In the genomic region with DNA sequence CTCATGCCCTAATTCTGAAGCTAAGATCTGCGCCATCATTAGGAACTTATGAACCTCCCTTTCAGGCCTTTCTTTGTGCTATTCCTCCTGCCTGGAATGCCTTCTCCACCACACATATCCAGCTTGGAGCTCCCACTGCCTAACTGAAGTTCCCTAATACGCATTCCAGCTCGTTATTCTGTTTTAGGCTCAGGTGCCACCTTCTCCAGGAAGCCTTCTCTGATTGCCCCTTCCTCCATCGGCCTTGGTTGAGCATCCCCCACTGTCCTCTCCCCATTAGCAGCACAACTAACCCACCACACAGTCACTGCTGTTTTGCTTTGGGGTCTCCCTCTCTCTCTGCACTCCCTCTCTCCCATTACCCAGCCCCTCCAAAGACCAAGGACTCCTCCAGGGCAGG, we compare ENCODE assay signal across 20 cellular contexts. TPM values are rescaled to one million over a fixed set of nuclear protein-coding genes. Genes with fewer than 3 reads are reported as not detected.
DNase-seq lines count a peak whose midpoint lies in the region; TF ChIP-seq lines count a peak whose summit lies in the region.
"Had no signal": no experiment of that assay in that cellular context is flagged by ENCODE, and none has a peak within 500 bp of the region (broad histone marks: within the 10 kb centered on the region; RNA-seq: fewer than 3 reads in every experiment).

No MANE protein-coding gene starts in this region.

- H2BK120ac ChIP-seq in mesendoderm (ENCODE audit: low read depth, low read length) = no peak overlapping the region

- no peaks in the 10 kb centered on the region for H4K20me1 ChIP-seq in MM.1S (ENCODE audit: insufficient read depth, low read length)

- H3K27me3 Mint-ChIP-seq in mesothelial cell of epicardium (ENCODE audit: low read depth) (peaks cover 59% of the 10 kb centered on the region), chondrocyte (ENCODE audit: low read depth) (peaks cover 13% of the 10 kb centered on the region)

- H3K4me2 ChIP-seq in MM.1S (ENCODE audit: low read depth, low read length) (no peak overlapping the region), mesendoderm (ENCODE audit: low read length) (no peak overlapping the region)

- H3K23ac ChIP-seq in mesendoderm (ENCODE audit: low read length) = no peak overlapping the region

- H4K5ac ChIP-seq in mesendoderm (ENCODE audit: low read length) = no peak overlapping the region

- H3K56ac ChIP-seq in mesendoderm (ENCODE audit: low read length) = peak overlapping the region; percentile 95

- H2AFZ ChIP-seq in MM.1S (ENCODE audit: low read length) = no peak overlapping the region

- TF ChIP-seq CTCF in MM.1S (IDR thresholded peaks at IDR 0.05; ENCODE audit: low read length) (no peak), mesothelial cell of epicardium (IDR thresholded peaks at IDR 0.05; ENCODE audit: unreplicated experiment) (no peak), chondrocyte (IDR thresholded peaks at IDR 0.05) (no peak)

- H3K4me1 ChIP-seq in MM.1S (ENCODE audit: low read length) = peaks cover 70% of the 10 kb centered on the region
- H3K4me1 ChIP-seq in mesendoderm (ENCODE audit: control insufficient read depth, low read depth, low read length) = peaks cover 24% of the 10 kb centered on the region

- peak overlapping the region; percentile 100 for H2AK5ac ChIP-seq in mesendoderm (ENCODE audit: low read length)

- no peak overlapping the region for H4K8ac ChIP-seq in mesendoderm (ENCODE audit: low read depth, low read length)

- H3K9me3 ChIP-seq in MM.1S (replicated peaks; ENCODE audit: insufficient read depth, low read length) = no peaks in the 10 kb centered on the region
- H3K9me3 ChIP-seq: Peyer's patch had no signal

- H3K4me1 Mint-ChIP-seq in mesothelial cell of epicardium (peaks cover 11% of the 10 kb centered on the region), chondrocyte (ENCODE audit: low read depth) (peaks cover 37% of the 10 kb centered on the region)

- H3K27ac ChIP-seq in MM.1S (ENCODE audit: low read length) (peak overlapping the region; percentile 24; the same call in 1 of the 2 replicates), mesendoderm (ENCODE audit: low read depth, low read length) (no peak overlapping the region)
- H3K27ac ChIP-seq: Peyer's patch had no signal

- peak overlapping the region; percentile 0 for H3K18ac ChIP-seq in mesendoderm (ENCODE audit: low read length)

- no peak overlapping the region for H3K9ac ChIP-seq in MM.1S (ENCODE audit: low read length)
- H3K9ac ChIP-seq in mesendoderm (ENCODE audit: low read length) = peak overlapping the region; percentile 64

- no peaks in the 10 kb centered on the region for H3K9me3 Mint-ChIP-seq in mesothelial cell of epicardium
- no peaks in the 10 kb centered on the region for H3K9me3 Mint-ChIP-seq in chondrocyte (ENCODE audit: low read depth)
- H3K9me3 Mint-ChIP-seq: CD14-positive monocyte had no signal

- peak overlapping the region; percentile 57 for H3K4ac ChIP-seq in mesendoderm (ENCODE audit: low read depth, low read length)

- H3K79me1 ChIP-seq in mesendoderm (ENCODE audit: low read length) = no peaks in the 10 kb centered on the region

- no peak overlapping the region for H3K4me3 Mint-ChIP-seq in mesothelial cell of epicardium
- H3K4me3 Mint-ChIP-seq in chondrocyte (ENCODE audit: unreplicated experiment) = no peak overlapping the region
- H3K4me3 Mint-ChIP-seq: CD14-positive monocyte had no signal

- H3K27ac Mint-ChIP-seq in mesothelial cell of epicardium = no peak overlapping the region
- no peak overlapping the region for H3K27ac Mint-ChIP-seq in chondrocyte (ENCODE audit: unreplicated experiment)
- H3K27ac Mint-ChIP-seq: CD14-positive monocyte had no signal

- no peak overlapping the region for H2BK15ac ChIP-seq in mesendoderm (replicated peaks; ENCODE audit: low read depth)

- H3K27me3 ChIP-seq in H7 (ENCODE audit: control insufficient read depth, insufficient read depth, low read length) (peaks cover 10% of the 10 kb centered on the region; the same call in 1 of the 2 replicates), MM.1S (replicated peaks; ENCODE audit: insufficient read depth, low read length) (no peaks in the 10 kb centered on the region), mesendoderm (ENCODE audit: insufficient read depth, low read length, poor library complexity) (no peaks in the 10 kb centered on the region)
- H3K27me3 ChIP-seq: Peyer's patch had no signal

- DNase-seq in H7 (peak; percentile 14), MM.1S (no peak), mesendoderm (no peak), NCI-H2171 treated with DMSO at 0.1 percent for 48 hours (lab: John Stamatoyannopoulos, UW) (no peak), mesothelial cell of epicardium (ENCODE audit: low spot score in 2 of 2, unreplicated experiment in 2 of 2) (no peak), chondrocyte (ENCODE audit: low spot score) (no peak)
- DNase-seq in activated CD4-positive, alpha-beta T cell treated with anti-CD3 and anti-CD28 coated beads for 48 hours = no peak
- DNase-seq: AML-193, GDM1, KG1, MV-4-11, NCI-H1105 treated with DMSO at 0.1 percent for 48 hours, NCI-H2029 treated with DMSO at 0.1 percent for 48 hours, NCI-H345, NCI-H524 treated with DMSO at 0.1 percent for 48 hours, Peyer's patch had no signal

- H3K4me3 ChIP-seq in H7 (ENCODE audit: insufficient read depth, low read depth, low read length) (no peak overlapping the region), MM.1S (ENCODE audit: low read length) (no peak overlapping the region), mesendoderm (ENCODE audit: low read length) (no peak overlapping the region)
- H3K4me3 ChIP-seq: Peyer's patch had no signal

- H2BK5ac ChIP-seq in mesendoderm (ENCODE audit: low read length) = peak overlapping the region; percentile 100

- H3K36me3 Mint-ChIP-seq in mesothelial cell of epicardium = no peaks in the 10 kb centered on the region
- no peaks in the 10 kb centered on the region for H3K36me3 Mint-ChIP-seq in chondrocyte (ENCODE audit: low read depth)
- H3K36me3 Mint-ChIP-seq: CD14-positive monocyte had no signal

- H3K36me3 ChIP-seq in H7 (replicated peaks; ENCODE audit: control insufficient read depth, insufficient read depth, low read length) (no peaks in the 10 kb centered on the region), MM.1S (replicated peaks; ENCODE audit: insufficient read depth, low read length) (no peaks in the 10 kb centered on the region), mesendoderm (ENCODE audit: control insufficient read depth, insufficient read depth, low read length) (no peaks in the 10 kb centered on the region)
- H3K36me3 ChIP-seq: Peyer's patch had no signal

- H3F3A ChIP-seq in MM.1S (ENCODE audit: insufficient read depth, low read length) = peaks cover 44% of the 10 kb centered on the region

- peaks cover 24% of the 10 kb centered on the region; the same call in 1 of the 2 replicates for H3K79me2 ChIP-seq in MM.1S (ENCODE audit: low read length)
- H3K79me2 ChIP-seq in mesendoderm (ENCODE audit: control insufficient read depth, insufficient read depth, low read length) = no peaks in the 10 kb centered on the region

- no CpG with 5 or more reads among the region's 4 CpGs for WGBS in mesendoderm (ENCODE audit: extremely low coverage, insufficient coverage, low lambda C conversion rate)

- no peaks in the 10 kb centered on the region for H3K9me2 ChIP-seq in MM.1S (replicated peaks; ENCODE audit: insufficient read depth, low read length)

RNA-seq across cellular contexts. Expression of a gene that starts 5.2 kb away (rescaled TPM):
- total RNA-seq in H7 (2014; rRNA removed; shearing (Covaris generic)) = 1.9 and 3.1 TPM in 2 replicates
- polyA plus RNA-seq in mesendoderm (2013, experiment 1 of 2) = 7.3 TPM
- 7.5 TPM for polyA plus RNA-seq in mesendoderm (2013, experiment 2 of 2)
- total RNA-seq in mesothelial cell of epicardium = not detected in 3 replicates
- not detected in 3 replicates for total RNA-seq in chondrocyte
- total RNA-seq: H4, HepG2, Peyer's patch had no signal
- polyA plus RNA-seq: HepG2 had no signal

RNA-seq across cellular contexts. Expression of a gene that starts 9.1 kb away (rescaled TPM):
- 0.22 TPM in 1 of 2 replicates, not detected in the other for total RNA-seq in H7 (2014; rRNA removed; shearing (Covaris generic))
- polyA plus RNA-seq in mesendoderm (2013, experiment 1 of 2) = 0.72 TPM
- polyA plus RNA-seq in mesendoderm (2013, experiment 2 of 2) = 0.60 TPM
- total RNA-seq in mesothelial cell of epicardium (not detected in 3 replicates), chondrocyte (not detected in 3 replicates)
- total RNA-seq: H4, HepG2, OCI-LY7, Peyer's patch had no signal
- polyA plus RNA-seq: CD14-positive monocyte, HepG2 had no signal

RNA-seq across cellular contexts. Expression of a gene that starts 22.7 kb away (rescaled TPM):
- 95.0 and 118 TPM in 2 replicates for total RNA-seq in H7 (2014; rRNA removed; shearing (Covaris generic))
- 60.8 TPM for polyA plus RNA-seq in mesendoderm (2013, experiment 1 of 2)
- 59.3 TPM for polyA plus RNA-seq in mesendoderm (2013, experiment 2 of 2)
- total RNA-seq in mesothelial cell of epicardium (17.2 to 19.4 TPM (median 18.5 TPM) in 3 replicates), chondrocyte (75.8 to 80.3 TPM (median 77.1 TPM) in 3 replicates)

RNA-seq across cellular contexts. Expression of a gene that starts 44.7 kb away (rescaled TPM):
- 3.0 and 13.4 TPM in 2 replicates for total RNA-seq in H7 (2014; rRNA removed; shearing (Covaris generic))
- 5.6 TPM for polyA plus RNA-seq in mesendoderm (2013, experiment 1 of 2)
- 5.2 TPM for polyA plus RNA-seq in mesendoderm (2013, experiment 2 of 2)
- total RNA-seq in mesothelial cell of epicardium (6.6 to 7.0 TPM (median 6.7 TPM) in 3 replicates), chondrocyte (2.5 to 6.2 TPM (median 3.5 TPM) in 3 replicates)
- polyA plus RNA-seq: HepG2 had no signal
